In genomic region chr2:42205337-42205736, GRCh38 we compare ENCODE assay signal across 29 cellular contexts. TPM values are rescaled to one million over a fixed set of nuclear protein-coding genes. Genes with fewer than 3 reads are reported as not detected.
DNase-seq lines count a peak whose midpoint lies in the region; ATAC-seq, FAIRE-seq and TF ChIP-seq lines count a peak whose summit lies in the region.
"Had no signal": no experiment of that assay in that cellular context is flagged by ENCODE, and none has a peak within 500 bp of the region (broad histone marks: within the 10 kb centered on the region; RNA-seq: fewer than 3 reads in every experiment).

No MANE protein-coding gene starts in this region.

- peak overlapping the region; percentile 52 for H3K4me3 Mint-ChIP-seq in T-helper 17 cell
- H3K4me3 Mint-ChIP-seq in dendritic cell treated with granulocyte-macrophage colony-stimulating factor and Interleukin-4, amounts not matched to agents 40 ng/mL and 50 ng/mL, for 4 days = no peak overlapping the region
- H3K4me3 Mint-ChIP-seq in osteocyte (ENCODE audit: unreplicated experiment) = no peak overlapping the region
- H3K4me3 Mint-ChIP-seq: CD8-positive, alpha-beta T cell; H9 had no signal

- H3K27me3 Mint-ChIP-seq in T-helper 17 cell (no peaks in the 10 kb centered on the region), osteocyte (ENCODE audit: unreplicated experiment) (no peaks in the 10 kb centered on the region)
- peaks cover 2% of the 10 kb centered on the region for H3K27me3 Mint-ChIP-seq in dendritic cell treated with granulocyte-macrophage colony-stimulating factor and Interleukin-4, amounts not matched to agents 40 ng/mL and 50 ng/mL, for 4 days

- FAIRE-seq in GM18507 (lab: Jason Lieb, UNC) = peak; percentile 56
- FAIRE-seq: GM12892, HTR-8/SVneo had no signal

- peak; percentile 30 for ATAC-seq in T-helper 17 cell
- ATAC-seq: A549; CD8-positive, alpha-beta T cell; Panc1 had no signal

- peaks cover 37% of the 10 kb centered on the region for H3K4me1 Mint-ChIP-seq in T-helper 17 cell
- peaks cover 37% of the 10 kb centered on the region for H3K4me1 Mint-ChIP-seq in dendritic cell treated with granulocyte-macrophage colony-stimulating factor and Interleukin-4, amounts not matched to agents 40 ng/mL and 50 ng/mL, for 4 days (ENCODE audit: low read depth)
- H3K4me1 Mint-ChIP-seq in osteocyte (ENCODE audit: unreplicated experiment) = peaks cover 35% of the 10 kb centered on the region

- DNase-seq in GM18507 (ENCODE audit: extremely low spot score, insufficient read length, low read depth) (no peak), T-helper 17 cell (no peak), osteocyte (ENCODE audit: extremely low spot score, unreplicated experiment) (no peak), OCI-M1 (lab: John Stamatoyannopoulos, UW) (no peak), NCI-H2107 treated with DMSO at 0.1 percent for 48 hours (lab: John Stamatoyannopoulos, UW; ENCODE audit: unreplicated experiment) (no peak), NOMO-1 treated with DMSO at 0.1 percent for 48 hours (lab: John Stamatoyannopoulos, UW; ENCODE audit: unreplicated experiment) (no peak)
- DNase-seq: AML-193; Caco-2; CD8-positive, alpha-beta T cell; DMS 273 treated with DMSO at 0.1 percent for 48 hours; DMS79; EL; GF-D8; GM23248; H9; KG1; MG63; NCI-H1105 treated with DMSO at 0.1 percent for 48 hours; NCI-H146; NCI-H1930; NCI-H2107; NCI-H526 treated with DMSO at 0.1 percent for 48 hours; SHP77 had no signal

- TF ChIP-seq CTCF in osteocyte (IDR thresholded peaks at IDR 0.05) = no peak

- H3K9me3 ChIP-seq in T-helper 17 cell (ENCODE audit: control insufficient read depth, low read length, poor library complexity, severe bottlenecking) = no peaks in the 10 kb centered on the region
- H3K9me3 ChIP-seq: A549; BLaER1 treated with 17β-estradiol and CSF1 and Interleukin-3, amounts not matched to agents 10 nM and 100 nM; Caco-2; MG63 had no signal

- peaks cover 5% of the 10 kb centered on the region for H3K36me3 Mint-ChIP-seq in T-helper 17 cell (ENCODE audit: low read depth)
- H3K36me3 Mint-ChIP-seq in dendritic cell treated with granulocyte-macrophage colony-stimulating factor and Interleukin-4, amounts not matched to agents 40 ng/mL and 50 ng/mL, for 4 days (ENCODE audit: low read depth) = peaks cover 6% of the 10 kb centered on the region
- peaks cover 2% of the 10 kb centered on the region for H3K36me3 Mint-ChIP-seq in osteocyte (ENCODE audit: unreplicated experiment)

- H3K27ac Mint-ChIP-seq in T-helper 17 cell (peak overlapping the region; percentile 80), osteocyte (ENCODE audit: unreplicated experiment) (peak overlapping the region; percentile 64)
- peak overlapping the region; percentile 3 for H3K27ac Mint-ChIP-seq in dendritic cell treated with granulocyte-macrophage colony-stimulating factor and Interleukin-4, amounts not matched to agents 40 ng/mL and 50 ng/mL, for 4 days

- no peaks in the 10 kb centered on the region for H3K9me3 Mint-ChIP-seq in dendritic cell treated with granulocyte-macrophage colony-stimulating factor and Interleukin-4, amounts not matched to agents 40 ng/mL and 50 ng/mL, for 4 days
- H3K9me3 Mint-ChIP-seq in osteocyte (ENCODE audit: unreplicated experiment) = no peaks in the 10 kb centered on the region
- H3K9me3 Mint-ChIP-seq: CD8-positive, alpha-beta T cell; H9 had no signal

- intact Hi-C loops in dendritic cell treated with granulocyte-macrophage colony-stimulating factor and Interleukin-4, amounts not matched to agents 40 ng/mL and 50 ng/mL, for 4 days (cut with micrococcal nuclease) = no loop called here

RNA-seq across cellular contexts. Expression of gene EML4, which starts 36.2 kb away (rescaled TPM):
- 100 to 1,000 TPM; 292 to 348 TPM for total RNA-seq in T-helper 17 cell
- 35.2 and 41.1 TPM in 2 replicates for total RNA-seq in osteocyte

Comparison
In these comparisons a context has a peak if more than half of its experiments do, and no peak if none do; other contexts are left out.
1. H3K27ac Mint-ChIP-seq: peak in every context shown above with its lines; median percentile 80 in T-helper 17 cell; 64 in osteocyte; 3 in dendritic cell treated with granulocyte-macrophage colony-stimulating factor and Interleukin-4, amounts not matched to agents 40 ng/mL and 50 ng/mL, for 4 days.